In genomic region chr1:231676487-231676886, GRCh38 we compare ENCODE assay signal across 20 cellular contexts. TPM values are rescaled to one million over a fixed set of nuclear protein-coding genes. Genes with fewer than 3 reads are reported as not detected.
DNase-seq lines count a peak whose midpoint lies in the region; ATAC-seq and TF ChIP-seq lines count a peak whose summit lies in the region.
"Had no signal": no experiment of that assay in that cellular context is flagged by ENCODE, and none has a peak within 500 bp of the region (broad histone marks: within the 10 kb centered on the region; RNA-seq: fewer than 3 reads in every experiment).

No MANE protein-coding gene starts in this region.

- no peaks in the 10 kb centered on the region for H3K9me3 Mint-ChIP-seq in mesothelial cell of epicardium
- H3K9me3 Mint-ChIP-seq in CD4-positive, alpha-beta T cell = no peaks in the 10 kb centered on the region
- H3K9me3 Mint-ChIP-seq: HFFc6 had no signal

- no peak overlapping the region for H3K27ac ChIP-seq in CD4-positive, alpha-beta T cell (ENCODE audit: low read depth, low read length)
- H3K27ac ChIP-seq: GM23248, PC-9 had no signal

- no peaks in the 10 kb centered on the region for H3K36me3 Mint-ChIP-seq in mesothelial cell of epicardium
- H3K36me3 Mint-ChIP-seq in CD4-positive, alpha-beta T cell (ENCODE audit: low read depth) = peaks cover 17% of the 10 kb centered on the region

- no peak overlapping the region for H3K4me3 Mint-ChIP-seq in mesothelial cell of epicardium
- no peak overlapping the region for H3K4me3 Mint-ChIP-seq in CD4-positive, alpha-beta T cell
- H3K4me3 Mint-ChIP-seq: HFFc6 had no signal

- CTCF ChIA-PET in CD4-positive, alpha-beta T cell (lab: Charles Lee) = no interaction called here

- H3K27me3 ChIP-seq in CD4-positive, alpha-beta T cell (ENCODE audit: control insufficient read depth, insufficient read depth, low read length) = no peaks in the 10 kb centered on the region
- H3K27me3 ChIP-seq: MG63 had no signal

- peaks cover 18% of the 10 kb centered on the region for H3K4me1 Mint-ChIP-seq in mesothelial cell of epicardium
- H3K4me1 Mint-ChIP-seq in CD4-positive, alpha-beta T cell (ENCODE audit: low read depth) = peaks cover 51% of the 10 kb centered on the region

- ATAC-seq in CD4-positive, alpha-beta T cell (ENCODE audit: poor library complexity) = no peak

- TF ChIP-seq CTCF in AG10803 (conservative IDR thresholded peaks at IDR 0.05; ENCODE audit: low read length) = no peak
- no peak for TF ChIP-seq CTCF in mesothelial cell of epicardium (IDR thresholded peaks at IDR 0.05; ENCODE audit: unreplicated experiment)
- no peak for TF ChIP-seq CTCF in CD4-positive, alpha-beta T cell (IDR thresholded peaks at IDR 0.05)

- POLR2A ChIA-PET in CD4-positive, alpha-beta T cell (lab: Charles Lee) = interaction anchor here (1.2 kb wide), 1 partner anchor 11 kb away, joined by 5 read pairs; no protein-coding TSS in a partner anchor

- H3K27ac Mint-ChIP-seq in mesothelial cell of epicardium = peak overlapping the region; percentile 83
- H3K27ac Mint-ChIP-seq in CD4-positive, alpha-beta T cell = no peak overlapping the region
- H3K27ac Mint-ChIP-seq: HFFc6 had no signal

- intact Hi-C loops in CD4-positive, alpha-beta T cell (cut with DNase I, micrococcal nuclease) = no loop called here

- DNase-seq in AG08395 (ENCODE audit: low spot score) (peak; percentile 34), AG10803 (ENCODE audit: low read depth) (peak; percentile 71), amniotic epithelial cell (ENCODE audit: low read depth) (peak; percentile 20), mesothelial cell of epicardium (ENCODE audit: low spot score in 2 of 2, unreplicated experiment in 2 of 2) (no peak), DMS53 treated with DMSO at 0.1 percent for 48 hours (lab: John Stamatoyannopoulos, UW; ENCODE audit: unreplicated experiment) (no peak), foreskin melanocyte (no peak), NCI-H1930 (lab: John Stamatoyannopoulos, UW) (no peak)
- no peak for DNase-seq in CD4-positive, alpha-beta T cell
- DNase-seq: DMS153, GM23248, HFFc6, KG1, MG63, NCI-H1105 treated with DMSO at 0.1 percent for 48 hours, NCI-H146, NCI-H2029, NCI-H526 treated with DMSO at 0.1 percent for 48 hours, PC-9, SHP77 had no signal

- H3K9me3 ChIP-seq in CD4-positive, alpha-beta T cell (ENCODE audit: control insufficient read depth, low read length) = no peaks in the 10 kb centered on the region
- H3K9me3 ChIP-seq: HAP-1, MG63 had no signal

- H3K27me3 Mint-ChIP-seq in mesothelial cell of epicardium (ENCODE audit: low read depth) = no peaks in the 10 kb centered on the region
- no peaks in the 10 kb centered on the region for H3K27me3 Mint-ChIP-seq in CD4-positive, alpha-beta T cell

- H3K4me3 ChIP-seq in AG10803 (ENCODE audit: low read length) = no peak overlapping the region
- H3K4me3 ChIP-seq: GM23248, HAP-1, MG63, PC-9 had no signal

RNA-seq across cellular contexts. Expression of gene DISC1, which starts 49.9 kb away (rescaled TPM):
- 9.1 to 11.4 TPM (median 9.1 TPM) in 3 replicates for total RNA-seq in mesothelial cell of epicardium
- total RNA-seq in CD4-positive, alpha-beta T cell = 10 to 100 TPM; 19.8 to 20.0 TPM

Comparison
In these comparisons a context has a peak if more than half of its experiments do, and no peak if none do; other contexts are left out.
1. DNase-seq: peak in AG08395 (single experiment), AG10803 (single experiment) and amniotic epithelial cell (single experiment); none in mesothelial cell of epicardium (0 of 2), DMS53 treated with DMSO at 0.1 percent for 48 hours (single experiment), foreskin melanocyte (single experiment), NCI-H1930 (0 of 2) and CD4-positive, alpha-beta T cell (0 of 10).